ENCODE assay signal across 17 cellular contexts in the genomic region with DNA sequence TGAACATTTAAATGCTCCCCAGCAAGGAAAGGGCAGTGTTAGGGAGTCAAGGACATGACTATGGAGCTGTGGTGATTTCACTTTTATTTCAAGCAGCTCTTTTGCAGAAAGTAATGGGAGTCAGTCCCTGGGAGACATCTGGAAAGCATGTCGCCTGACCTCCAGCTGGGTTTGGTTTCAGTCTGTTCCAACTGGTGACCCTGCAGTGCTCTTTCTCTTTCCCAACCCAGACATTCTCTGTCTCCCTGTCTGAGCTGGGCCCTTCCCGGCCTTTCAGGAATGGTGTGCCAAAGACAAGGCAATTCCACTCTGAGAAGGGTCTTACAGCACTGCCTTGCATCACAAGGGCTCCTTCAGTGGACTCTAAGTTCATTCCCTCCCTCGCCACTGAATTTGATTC.
DNase-seq lines count a peak whose midpoint lies in the region; ATAC-seq, FAIRE-seq and TF ChIP-seq lines count a peak whose summit lies in the region.
"Had no signal": no experiment of that assay in that cellular context is flagged by ENCODE, and none has a peak within 500 bp of the region (broad histone marks: within the 10 kb centered on the region; RNA-seq: fewer than 3 reads in every experiment).

No MANE protein-coding gene starts in this region.

- H3K27me3 ChIP-seq in astrocyte (ENCODE audit: insufficient read depth, low read length) (no peaks in the 10 kb centered on the region), heart right ventricle (no peaks in the 10 kb centered on the region), pancreas (no peaks in the 10 kb centered on the region)
- H3K27me3 ChIP-seq: dorsolateral prefrontal cortex had no signal

- H3K4me3 ChIP-seq in AG10803 (ENCODE audit: low read length) (no peak overlapping the region), astrocyte (ENCODE audit: insufficient read depth, low read depth, low read length) (no peak overlapping the region), heart right ventricle (no peak overlapping the region), pancreas (no peak overlapping the region)
- H3K4me3 ChIP-seq: dorsolateral prefrontal cortex, skin epidermis had no signal

- no peaks in the 10 kb centered on the region for H3K9me3 ChIP-seq in astrocyte (ENCODE audit: insufficient read depth, low read depth, low read length)
- no peaks in the 10 kb centered on the region for H3K9me3 ChIP-seq in heart right ventricle
- no peaks in the 10 kb centered on the region for H3K9me3 ChIP-seq in pancreas

- H3K4me1 ChIP-seq in astrocyte (ENCODE audit: insufficient read depth, low read length), result peaks cover 26% of the 10 kb centered on the region
- peaks cover 0 to 44% (median 19%) of the 10 kb centered on the region in 9 donors for H3K4me1 ChIP-seq in heart right ventricle
- no peaks in the 10 kb centered on the region for H3K4me1 ChIP-seq in pancreas

- H3K36me3 ChIP-seq in astrocyte (ENCODE audit: insufficient read depth, low read length) (no peaks in the 10 kb centered on the region), heart right ventricle (no peaks in the 10 kb centered on the region), pancreas (no peaks in the 10 kb centered on the region)

- H3K27ac Mint-ChIP-seq in astrocyte (ENCODE audit: unreplicated experiment) (peak overlapping the region; percentile 55), endothelial cell (ENCODE audit: unreplicated experiment) (no peak overlapping the region)
- H3K27ac Mint-ChIP-seq: stimulated activated naive CD8-positive, alpha-beta T cell treated with anti-CD3 and anti-CD28 coated beads, Interleukin-15, amount 100 ng/mL, for 72 hours had no signal

- no peaks in the 10 kb centered on the region for H3K79me2 ChIP-seq in astrocyte (ENCODE audit: insufficient read depth, low read length)

- peaks cover 27% of the 10 kb centered on the region for H3K4me1 Mint-ChIP-seq in astrocyte (ENCODE audit: low read depth, unreplicated experiment)
- H3K4me1 Mint-ChIP-seq in endothelial cell (ENCODE audit: unreplicated experiment), result peaks cover 6% of the 10 kb centered on the region
- H3K4me1 Mint-ChIP-seq: stimulated activated naive CD8-positive, alpha-beta T cell treated with anti-CD3 and anti-CD28 coated beads, Interleukin-15, amount 100 ng/mL, for 72 hours had no signal

- no peak overlapping the region for H3K4me3 Mint-ChIP-seq in astrocyte (ENCODE audit: unreplicated experiment)
- no peak overlapping the region for H3K4me3 Mint-ChIP-seq in endothelial cell (ENCODE audit: unreplicated experiment)
- H3K4me3 Mint-ChIP-seq: stimulated activated naive CD8-positive, alpha-beta T cell treated with anti-CD3 and anti-CD28 coated beads, Interleukin-15, amount 100 ng/mL, for 72 hours had no signal

- DNase-seq in AG10803 (ENCODE audit: low read depth) (peak; percentile 85), astrocyte (ENCODE audit: low read depth) (peak; percentile 58), heart right ventricle (peak; percentile 17 to 45), pancreas (no peak), NCI-H524 (lab: John Stamatoyannopoulos, UW) (no peak), NCI-H2227 (lab: John Stamatoyannopoulos, UW; ENCODE audit: unreplicated experiment) (no peak), endothelial cell (ENCODE audit: low spot score) (no peak)
- DNase-seq: ACHN; activated CD4-positive, alpha-beta T cell treated with anti-CD3 and anti-CD28 coated beads, Interleukin-2, amount 50 U/mL, for 48 hours; amygdala; dorsolateral prefrontal cortex; NK-92 treated with Interleukin-12 subunit alpha and Interleukin-12 subunit beta, amount 100 ng/mL, for 24 hours; stimulated activated naive CD8-positive, alpha-beta T cell treated with anti-CD3 and anti-CD28 coated beads, Interleukin-15, amount 100 ng/mL, for 72 hours; T1000 had no signal

- H3K36me3 Mint-ChIP-seq in astrocyte (ENCODE audit: low read depth, unreplicated experiment) (no peaks in the 10 kb centered on the region), endothelial cell (ENCODE audit: low read depth, unreplicated experiment) (no peaks in the 10 kb centered on the region)

- H3K4me2 ChIP-seq in astrocyte (ENCODE audit: low read length), result no peak overlapping the region

- H3K9ac ChIP-seq in astrocyte (ENCODE audit: low read length), result no peak overlapping the region

- H3K9me3 Mint-ChIP-seq in astrocyte (ENCODE audit: unreplicated experiment), result no peaks in the 10 kb centered on the region
- H3K9me3 Mint-ChIP-seq in endothelial cell (ENCODE audit: unreplicated experiment), result no peaks in the 10 kb centered on the region
- H3K9me3 Mint-ChIP-seq: stimulated activated naive CD8-positive, alpha-beta T cell treated with anti-CD3 and anti-CD28 coated beads, Interleukin-15, amount 100 ng/mL, for 72 hours had no signal

- H3K27me3 Mint-ChIP-seq in astrocyte (ENCODE audit: low read depth, unreplicated experiment) (no peaks in the 10 kb centered on the region), endothelial cell (ENCODE audit: unreplicated experiment) (no peaks in the 10 kb centered on the region)
- H3K27me3 Mint-ChIP-seq: stimulated activated naive CD8-positive, alpha-beta T cell treated with anti-CD3 and anti-CD28 coated beads, Interleukin-15, amount 100 ng/mL, for 72 hours had no signal

- FAIRE-seq in astrocyte (lab: Jason Lieb, UNC) (no peak), pancreas (lab: Jason Lieb, UNC) (no peak)
- FAIRE-seq: keratinocyte had no signal

- 65 to 76% methylated on average over 3 of the region's 3 CpGs for WGBS in heart right ventricle, 2 donors
- WGBS in pancreas, 2 donors, result 85 to 89% methylated on average over 3 of the region's 3 CpGs

- peak; percentile 55 to 90 (median 73) for ATAC-seq in heart right ventricle
- peak in 3 of 4 donors; percentile 38 to 58 (median 52) for ATAC-seq in pancreas
- ATAC-seq in GM21737 (IDR thresholded peaks at IDR 0.05; ENCODE audit: unreplicated experiment), result no peak
- ATAC-seq: stimulated activated naive CD8-positive, alpha-beta T cell treated with anti-CD3 and anti-CD28 coated beads, Interleukin-15, amount 100 ng/mL, for 72 hours had no signal

- H3K27ac ChIP-seq in astrocyte (ENCODE audit: low read depth, low read length), result no peak overlapping the region
- H3K27ac ChIP-seq in heart right ventricle, result peak overlapping the region in 6 of 10 donors; percentile 5 to 77 (median 40)
- no peak overlapping the region for H3K27ac ChIP-seq in pancreas
- H3K27ac ChIP-seq: dorsolateral prefrontal cortex had no signal

- H4K20me1 ChIP-seq in astrocyte (ENCODE audit: insufficient read depth, low read length), result no peaks in the 10 kb centered on the region

- intact Hi-C loops in heart right ventricle (cut with DNase I) (no loop called here), pancreas (cut with DNase I) (no loop called here)

- no peak for TF ChIP-seq CTCF in AG10803 (conservative IDR thresholded peaks at IDR 0.05; ENCODE audit: low read length)
- no peak for TF ChIP-seq CTCF in astrocyte (IDR thresholded peaks at IDR 0.05; ENCODE audit: insufficient read depth, low read depth, low read length)
- TF ChIP-seq CTCF in heart right ventricle (IDR thresholded peaks at IDR 0.05), result no peak
- TF ChIP-seq CTCF in pancreas (IDR thresholded peaks at IDR 0.05), result no peak
- no peak for TF ChIP-seq CTCF in endothelial cell (IDR thresholded peaks at IDR 0.05; ENCODE audit: unreplicated experiment)

- H2AFZ ChIP-seq in astrocyte (ENCODE audit: low read depth, low read length), result no peak overlapping the region

Comparison
In these comparisons a context has a peak if more than half of its experiments do, and no peak if none do; other contexts are left out.
1. DNase-seq: peak in AG10803 (single experiment), astrocyte (single experiment) and heart right ventricle (2 of 2); none in pancreas (0 of 6), NCI-H524 (0 of 2), NCI-H2227 (single experiment) and endothelial cell (single experiment).
2. H3K27ac ChIP-seq: peak in heart right ventricle (6 of 10); none in astrocyte (single experiment) and pancreas (0 of 4).